In genomic region chr20:38260025-38260377, GRCh38 we compare ENCODE assay signal across 12 cellular contexts. TPM values are rescaled to one million over a fixed set of nuclear protein-coding genes. Genes with fewer than 3 reads are reported as not detected.
DNase-seq lines count a peak whose midpoint lies in the region; ATAC-seq and TF ChIP-seq lines count a peak whose summit lies in the region.
"Had no signal": no experiment of that assay in that cellular context is flagged by ENCODE, and none has a peak within 500 bp of the region (broad histone marks: within the 10 kb centered on the region; RNA-seq: fewer than 3 reads in every experiment).

No MANE protein-coding gene starts in this region.

- ATAC-seq in left lobe of liver (peak; percentile 86), GM18520 (IDR thresholded peaks at IDR 0.05; ENCODE audit: unreplicated experiment) (no peak)

- POLR2A ChIA-PET in HEK293 (lab: Yijun Ruan, JAX): no interaction called here

- no peak overlapping the region for H2AFZ ChIP-seq in smooth muscle cell (ENCODE audit: low read depth)

- H3K4me3 ChIP-seq in HEK293 (ENCODE audit: low read depth, low read length) (no peak overlapping the region), coronary artery (peak overlapping the region; percentile 78), smooth muscle cell (peak overlapping the region; percentile 37)

- WGBS in smooth muscle cell (ENCODE audit: low lambda C conversion rate): 37% methylated on average over 5 of the region's 5 CpGs

- H3K9me3 ChIP-seq in HEK293 (ENCODE audit: control insufficient read depth, insufficient read depth, low read depth, low read length): no peaks in the 10 kb centered on the region
- no peaks in the 10 kb centered on the region for H3K9me3 ChIP-seq in smooth muscle cell (replicated peaks; ENCODE audit: low read depth)

- peaks cover 15% of the 10 kb centered on the region for H3K27me3 ChIP-seq in smooth muscle cell (ENCODE audit: low read depth)

- no peaks in the 10 kb centered on the region for H3K4me1 ChIP-seq in HEK293 (ENCODE audit: control insufficient read depth, insufficient read depth, low read length)
- no peaks in the 10 kb centered on the region for H3K4me1 ChIP-seq in smooth muscle cell (ENCODE audit: low read depth)

- DNase-seq in coronary artery (ENCODE audit: low spot score) (no peak), left lobe of liver (ENCODE audit: low spot score) (peak; percentile 66), smooth muscle cell (lab: John Stamatoyannopoulos, UW; ENCODE audit: unreplicated experiment) (no peak), NCI-H82 (lab: John Stamatoyannopoulos, UW) (no peak), COLO668 (lab: John Stamatoyannopoulos, UW; ENCODE audit: unreplicated experiment) (no peak)
- DNase-seq in activated CD8-positive, alpha-beta memory T cell treated with anti-CD3 and anti-CD28 coated beads for 24 hours: no peak
- DNase-seq: cerebellar nuclear complex; DMS53; stimulated activated CD4-positive, alpha-beta T cell treated with anti-CD3 and anti-CD28 coated beads, Interleukin-2, amount 100 ng/mL, for 48 hours had no signal

- no peaks in the 10 kb centered on the region for H4K20me1 ChIP-seq in smooth muscle cell (ENCODE audit: low read depth)

- no peaks in the 10 kb centered on the region for H3K79me2 ChIP-seq in smooth muscle cell (ENCODE audit: low read depth)

- CTCF ChIA-PET in HEK293 (lab: Yijun Ruan, JAX): interaction anchor here (0.6 kb wide), 1 partner anchor 632 kb away, joined by 8 read pairs; no protein-coding TSS in a partner anchor

- TF ChIP-seq CTCF in HEK293 (tag by site-specific recombination; IDR thresholded peaks at IDR 0.05) (no peak), coronary artery (IDR thresholded peaks at IDR 0.05) (no peak), smooth muscle cell (IDR thresholded peaks at IDR 0.05; ENCODE audit: borderline replicate concordance, insufficient read depth, poor library complexity, severe bottlenecking) (no peak)

- no peak overlapping the region for H3K27ac ChIP-seq in HEK293 (ENCODE audit: extremely low read depth, low read depth, low read length)
- peak overlapping the region; percentile 81 to 94 for H3K27ac ChIP-seq in coronary artery
- H3K27ac ChIP-seq in smooth muscle cell (ENCODE audit: low read depth): no peak overlapping the region

- no peak overlapping the region for H3K9ac ChIP-seq in smooth muscle cell (ENCODE audit: low read depth)

- no peaks in the 10 kb centered on the region for H3K36me3 ChIP-seq in HEK293 (ENCODE audit: control insufficient read depth in 2 of 2, insufficient read depth in 1 of 2, low read length in 2 of 2)
- H3K36me3 ChIP-seq in smooth muscle cell (ENCODE audit: low read depth): no peaks in the 10 kb centered on the region

- H3F3A ChIP-seq in smooth muscle cell (ENCODE audit: low read depth): peaks cover 4% of the 10 kb centered on the region

- peak overlapping the region; percentile 70 for H3K4me2 ChIP-seq in smooth muscle cell

TF ChIP-seq in HEK293, 187 proteins besides CTCF, POLR2A, EP300 and RAD21:
- peak; percentile 38 for TF ChIP-seq ZIC2 (tag by site-specific recombination; IDR thresholded peaks at IDR 0.05)
- no peak for TF ChIP-seq IKZF3 (tag by site-specific recombination; IDR thresholded peaks at IDR 0.05)
- no peak for TF ChIP-seq ZNF140 (tag by site-specific recombination; IDR thresholded peaks at IDR 0.05)
- no peak for TF ChIP-seq ZNF548 (tag by site-specific recombination; IDR thresholded peaks at IDR 0.05)
- TF ChIP-seq ZNF518A (tag by site-specific recombination; conservative IDR thresholded peaks at IDR 0.05; ENCODE audit: low read depth): no peak
- TF ChIP-seq ZNF600 (tag by site-specific recombination; IDR thresholded peaks at IDR 0.05): 0 out of 2 replicates have a peak, but pooled peaks have one; percentile 21
TF ChIP-seq in HEK293: peak in this region for 2.

RNA-seq across cellular contexts. Expression of gene KIAA1755, which starts 0.5 kb away (rescaled TPM):
- total RNA-seq in left lobe of liver (2.7 TPM), smooth muscle cell (0.09 TPM in 1 of 2 replicates, not detected in the other)
- 0.17 TPM in 1 of 2 replicates, not detected in the other for polyA plus RNA-seq in smooth muscle cell

RNA-seq across cellular contexts. Expression of gene BPI, which starts 44.0 kb away (rescaled TPM):
- total RNA-seq in left lobe of liver: 0.48 TPM
- total RNA-seq in smooth muscle cell: not detected in 2 replicates
- polyA plus RNA-seq in smooth muscle cell: not detected in 2 replicates
- total RNA-seq: kidney epithelial cell had no signal

Comparison
In these comparisons a context has a peak if more than half of its experiments do, and no peak if none do; other contexts are left out.
1. H3K27ac ChIP-seq: peak in coronary artery (2 of 2); none in HEK293 (single experiment) and smooth muscle cell (single experiment).